In genomic region chr11:12857572-12857971, GRCh38 we compare ENCODE assay signal across 1 cellular context.
TF ChIP-seq lines count a peak whose summit lies in the region.

No MANE protein-coding gene starts in this region.

TF ChIP-seq in WTC11, 78 proteins besides CTCF, POLR2A, EP300 and RAD21 (continued from another document):
- TF ChIP-seq MAX (CRISPR knock-in tag; IDR thresholded peaks at IDR 0.05) (no peak), USF2 (CRISPR knock-in tag; IDR thresholded peaks at IDR 0.05) (no peak), ETV6 (CRISPR knock-in tag; IDR thresholded peaks at IDR 0.05) (no peak), NR1H2 (CRISPR knock-in tag; IDR thresholded peaks at IDR 0.05) (no peak), NFYB (CRISPR knock-in tag; conservative IDR thresholded peaks at IDR 0.05; ENCODE audit: low read depth) (no peak), NR3C1 (CRISPR knock-in tag; conservative IDR thresholded peaks at IDR 0.05; ENCODE audit: low read depth) (no peak), FOXJ3 (CRISPR knock-in tag; IDR thresholded peaks at IDR 0.05; ENCODE audit: borderline replicate concordance) (no peak), NFE2L1 (CRISPR knock-in tag; IDR thresholded peaks at IDR 0.05) (no peak), SP1 (CRISPR knock-in tag; conservative IDR thresholded peaks at IDR 0.05) (no peak), ZNF671 (CRISPR knock-in tag; IDR thresholded peaks at IDR 0.05) (no peak), KAT7 (CRISPR knock-in tag; IDR thresholded peaks at IDR 0.05; ENCODE audit: borderline replicate concordance) (no peak), MLX (CRISPR knock-in tag; IDR thresholded peaks at IDR 0.05) (no peak)
